8 cellular contexts compared by ENCODE assay signal in the genomic region with DNA sequence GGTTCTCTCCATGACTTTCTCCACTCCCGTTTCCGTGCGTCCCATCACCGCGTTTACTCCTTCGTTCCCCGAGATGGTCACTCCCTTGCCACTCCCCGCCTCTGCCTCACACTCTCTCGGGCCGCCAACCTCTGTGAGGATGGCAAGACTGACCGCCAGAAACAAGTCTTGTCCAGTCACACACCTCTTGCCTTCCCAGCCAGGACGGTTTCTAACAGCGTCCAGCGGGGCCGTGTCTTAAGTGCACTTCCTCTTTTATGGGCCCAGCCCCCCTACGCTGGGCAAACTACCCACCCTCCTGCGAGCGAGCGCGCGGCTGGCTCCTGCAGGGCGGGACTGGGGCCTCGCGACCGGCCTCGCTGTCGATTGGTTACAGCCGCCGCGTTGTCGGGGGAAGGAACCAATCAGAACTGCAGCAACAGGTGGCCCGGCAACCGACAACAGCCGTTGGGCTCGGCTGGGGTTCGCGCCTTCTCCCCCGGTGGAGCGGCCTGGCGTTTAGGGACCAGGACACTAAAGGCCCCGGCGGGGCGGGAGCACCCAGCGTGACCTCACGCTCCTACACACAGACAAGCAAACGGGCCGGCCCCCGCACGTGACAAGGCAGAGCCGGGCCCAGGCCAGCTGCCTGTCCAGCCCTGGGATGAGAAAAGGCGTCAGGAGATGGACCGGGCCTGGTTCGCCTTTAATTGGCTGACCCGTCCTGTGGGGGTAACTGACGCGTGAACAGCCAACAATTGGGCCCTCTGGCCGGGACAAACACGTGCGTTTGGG. TPM values are rescaled to one million over a fixed set of nuclear protein-coding genes. Genes with fewer than 3 reads are reported as not detected.
DNase-seq lines count a peak whose midpoint lies in the region; ATAC-seq and TF ChIP-seq lines count a peak whose summit lies in the region.

No MANE protein-coding gene starts in this region.

- TF ChIP-seq CTCF in uterus (IDR thresholded peaks at IDR 0.05), result no peak

- TF ChIP-seq POLR2A in uterus (IDR thresholded peaks at IDR 0.05), result peak in 1 of 2 donors; percentile 49

- peaks cover 11% of the 10 kb centered on the region for H3K36me3 Mint-ChIP-seq in T-helper 17 cell (ENCODE audit: low read depth)

- peaks cover 0 to 6% of the 10 kb centered on the region in 2 donors for H3K4me1 ChIP-seq in uterus

- intact Hi-C loops in uterus (cut with DNase I; ENCODE audit: low total_unique reads), result no loop called here

- H3K9me3 ChIP-seq in T-helper 17 cell (ENCODE audit: control insufficient read depth, low read length, poor library complexity, severe bottlenecking), result no peaks in the 10 kb centered on the region
- no peaks in the 10 kb centered on the region for H3K9me3 ChIP-seq in uterus

- peak overlapping the region; percentile 47 to 59 for H3K4me3 ChIP-seq in uterus

- H3K36me3 ChIP-seq in uterus, result no peaks in the 10 kb centered on the region

- no peaks in the 10 kb centered on the region for H3K27me3 ChIP-seq in uterus

- DNase-seq in NCI-H1694 treated with DMSO at 0.1 percent for 48 hours (lab: John Stamatoyannopoulos, UW) (peak; percentile 91), T-helper 17 cell (peak; percentile 86 to 88 (median 88)), hepatic stellate cell (ENCODE audit: low spot score) (peak; percentile 99), putamen (ENCODE audit: low spot score) (peak; percentile 94), uterus (peak; percentile 80 to 82)

- H3K27me3 Mint-ChIP-seq in T-helper 17 cell, result no peaks in the 10 kb centered on the region

- ATAC-seq in GM18502 (IDR thresholded peaks at IDR 0.05; ENCODE audit: poor library complexity, unreplicated experiment) (peak; percentile 78), HG02885 (IDR thresholded peaks at IDR 0.05; ENCODE audit: poor library complexity, unreplicated experiment) (peak; percentile 80), T-helper 17 cell (peak; percentile 79)

- peaks cover 42% of the 10 kb centered on the region for H3K4me1 Mint-ChIP-seq in T-helper 17 cell

- H3K4me3 Mint-ChIP-seq in T-helper 17 cell, result peak overlapping the region; percentile 100

- peak overlapping the region; percentile 100 for H3K27ac Mint-ChIP-seq in T-helper 17 cell

- H3K27ac ChIP-seq in angular gyrus (ENCODE audit: low read depth, low read length) (peak overlapping the region; percentile 93), uterus (peak overlapping the region; percentile 63 to 86)

RNA-seq across cellular contexts. Expression of a gene that starts 0.5 kb away (rescaled TPM):
- total RNA-seq in T-helper 17 cell (100 to 1,000 TPM; 701 to 919 TPM), uterus (10 to 100 TPM in 3 of 4 donors, not detected in 1; 10.8 to 64.7 (median 33.7) TPM)

RNA-seq across cellular contexts. Expression of a gene that starts 25.7 kb away (rescaled TPM):
- total RNA-seq in T-helper 17 cell (1 to 10 TPM; 5.5 to 6.0 TPM), uterus (1 to 10 TPM in 2 of 4 donors, under 1 TPM in 1, not detected in 1; 0.21 to 4.1 (median 1.5) TPM)

RNA-seq across cellular contexts. Expression of a gene that starts 32.4 kb away (rescaled TPM):
- total RNA-seq in T-helper 17 cell (under 1 TPM in 1 of 2 donors, not detected in 1; 0.40 TPM), uterus (1 to 10 TPM in 3 of 4 donors, not detected in 1; 1.9 to 9.1 (median 4.6) TPM)

Comparison
In these comparisons a context has a peak if more than half of its experiments do, and no peak if none do; other contexts are left out.
1. Peak in every context shown above with its lines: DNase-seq, ATAC-seq, H3K4me3 ChIP-seq and H3K27ac ChIP-seq.
2. RNA of a gene that starts 0.5 kb away (total RNA-seq): 701 to 919 TPM in T-helper 17 cell; 10.8 to 64.7 TPM in uterus; every median in the first group is over 10 times any median in the second.